Comparison of ENCODE assay signal across 24 cellular contexts in genomic region chr16:12985516-12985915, GRCh38.
"Had no signal": no experiment of that assay in that cellular context is flagged by ENCODE, and none has a peak within 500 bp of the region (broad histone marks: within the 10 kb centered on the region; RNA-seq: fewer than 3 reads in every experiment).

No MANE protein-coding gene starts in this region.

- ATAC-seq: effector memory CD8-positive, alpha-beta T cell; esophagus mucosa; foreskin keratinocyte; gastrocnemius medialis; gastroesophageal sphincter; heart left ventricle; heart right ventricle had no signal

- DNase-seq: colonic mucosa; cortex of kidney; dermis blood vessel endothelial cell; dorsolateral prefrontal cortex; effector CD4-positive, alpha-beta T cell; effector CD8-positive, alpha-beta T cell; effector memory CD4-positive, alpha-beta T cell; effector memory CD8-positive, alpha-beta T cell; endodermal cell; erythroblast; esophagus squamous epithelium; foreskin fibroblast; foreskin keratinocyte; foreskin melanocyte; gastrocnemius medialis; glutamatergic neuron; head of caudate nucleus; heart left ventricle; heart right ventricle had no signal

- H3K27ac ChIP-seq: colonic mucosa, coronary artery, dorsolateral prefrontal cortex, epithelial cell of prostate, esophagus muscularis mucosa, esophagus squamous epithelium, foreskin keratinocyte, gastrocnemius medialis, gastroesophageal sphincter, heart left ventricle, heart right ventricle had no signal

- H3K4me1 ChIP-seq: colonic mucosa, esophagus muscularis mucosa, esophagus squamous epithelium, foreskin keratinocyte, gastrocnemius medialis, gastroesophageal sphincter, heart left ventricle, heart right ventricle had no signal

- H3K27me3 ChIP-seq: colonic mucosa, esophagus muscularis mucosa, foreskin keratinocyte, gastrocnemius medialis had no signal

- H3K36me3 ChIP-seq: colonic mucosa, esophagus muscularis mucosa, esophagus squamous epithelium, gastrocnemius medialis, gastroesophageal sphincter, heart left ventricle, heart right ventricle had no signal

- H3K4me3 ChIP-seq: colonic mucosa, coronary artery, dorsolateral prefrontal cortex, esophagus muscularis mucosa, esophagus squamous epithelium, gastrocnemius medialis, gastroesophageal sphincter, heart left ventricle, heart right ventricle had no signal

- H3K9me3 ChIP-seq: colonic mucosa, esophagus squamous epithelium, gastrocnemius medialis had no signal
